In the genomic region with DNA sequence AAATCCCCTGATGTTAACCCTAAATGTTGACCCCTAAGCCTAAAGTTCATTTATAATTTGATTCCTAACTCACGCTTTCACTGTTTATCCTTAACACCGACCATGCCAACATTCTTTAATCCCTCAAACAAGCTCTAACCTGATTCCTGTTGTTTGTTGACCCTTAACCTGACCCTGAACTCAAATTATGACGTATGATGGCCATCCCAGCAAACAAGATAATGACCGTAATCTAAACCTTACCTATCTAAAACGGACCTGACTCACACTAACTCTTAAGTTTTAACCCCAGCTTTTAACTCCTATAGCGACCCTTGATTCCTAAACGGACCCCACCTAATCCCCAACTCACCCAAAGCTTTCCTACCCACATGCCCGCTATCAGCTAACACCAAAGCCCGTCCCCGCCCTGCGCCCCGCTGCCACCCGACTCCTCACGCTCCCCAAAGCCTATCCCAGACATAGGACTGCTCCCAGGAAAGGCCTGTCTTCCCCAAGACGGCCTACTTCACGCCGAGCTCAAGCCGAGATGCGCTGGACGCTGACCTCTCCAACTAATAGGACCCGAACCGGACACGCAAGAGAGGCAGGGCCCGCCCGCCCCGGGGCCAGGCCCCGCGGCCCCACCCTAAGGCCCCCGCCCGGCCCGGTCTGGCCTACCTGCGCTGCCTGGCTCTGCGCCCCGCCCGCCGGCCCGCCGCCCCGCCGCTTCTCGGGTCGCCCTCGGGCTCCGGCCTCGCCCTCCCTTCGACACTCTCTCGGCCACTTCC, we compare ENCODE assay signal across 8 cellular contexts. TPM values are rescaled to one million over a fixed set of nuclear protein-coding genes. Genes with fewer than 3 reads are reported as not detected.
A peak's percentile ranks its signal among the peaks of the same experiment; 100 is the strongest.
DNase-seq lines count a peak whose midpoint lies in the region; ATAC-seq and TF ChIP-seq lines count a peak whose summit lies in the region.

No MANE protein-coding gene starts in this region.

- peaks cover 58% of the 10 kb centered on the region for H3K36me3 Mint-ChIP-seq in activated T-cell treated with anti-CD3 and anti-CD28 coated beads, Interleukin-2, amount 50 U/mL, for 24 hours (ENCODE audit: low read depth)

- no peak for ATAC-seq in HG02759 (IDR thresholded peaks at IDR 0.05; ENCODE audit: unreplicated experiment)

- H3K4me3 ChIP-seq in SJSA1 (peak overlapping the region; percentile 52), esophagus squamous epithelium (peak overlapping the region; percentile 69 to 91 (median 80))

- no peak for TF ChIP-seq CTCF in esophagus squamous epithelium (IDR thresholded peaks at IDR 0.05)

- intact Hi-C loops in esophagus squamous epithelium (cut with DNase I), result loop anchor here (5.0 to 10.0 kb wide), 2 partner anchors 74 to 127 kb away; a partner anchor contains a TSS

- H3K9me3 ChIP-seq in SJSA1 (replicated peaks) (no peaks in the 10 kb centered on the region), esophagus squamous epithelium (no peaks in the 10 kb centered on the region)

- H3K27ac ChIP-seq in SJSA1 (peak overlapping the region; percentile 73), esophagus squamous epithelium (peak overlapping the region; percentile 95 to 100 (median 98))

- H3K4me1 Mint-ChIP-seq in activated T-cell treated with anti-CD3 and anti-CD28 coated beads, Interleukin-2, amount 50 U/mL, for 24 hours (ENCODE audit: low read depth), result peaks cover 24% of the 10 kb centered on the region

- WGBS in esophagus squamous epithelium, 2 donors, result 1% methylated on average over 14 to 16 of the region's 47 CpGs

- DNase-seq in activated T-cell treated with anti-CD3 and anti-CD28 coated beads, Interleukin-2, amount 50 U/mL, for 24 hours, result no peak
- no peak for DNase-seq in activated T-cell treated with anti-CD3 and anti-CD28 coated beads, Interleukin-2, amount 50 U/mL, for 48 hours
- no peak for DNase-seq in SJSA1 (ENCODE audit: low read depth in 1 of 2, low spot score in 2 of 2)
- DNase-seq in esophagus squamous epithelium (lab: John Stamatoyannopoulos, UW), result no peak
- peak; percentile 57 for DNase-seq in retina
- no peak for DNase-seq in NK-92 treated with Interleukin-12 subunit alpha and Interleukin-12 subunit beta, amount 100 ng/mL, for 24 hours (lab: John Stamatoyannopoulos, UW)
- DNase-seq in AG08396 (ENCODE audit: low spot score), result no peak

- H3K27me3 ChIP-seq in SJSA1 (replicated peaks), result no peaks in the 10 kb centered on the region
- no peaks in the 10 kb centered on the region for H3K27me3 ChIP-seq in esophagus squamous epithelium

- no peak for TF ChIP-seq POLR2A in esophagus squamous epithelium (IDR thresholded peaks at IDR 0.05)

- peak overlapping the region; percentile 98 for H3K27ac Mint-ChIP-seq in activated T-cell treated with anti-CD3 and anti-CD28 coated beads, Interleukin-2, amount 50 U/mL, for 24 hours

- H3K4me1 ChIP-seq in SJSA1 (replicated peaks) (peaks cover 52% of the 10 kb centered on the region), esophagus squamous epithelium (peaks cover 20 to 78% (median 39%) of the 10 kb centered on the region in 3 donors)

- H3K9me3 Mint-ChIP-seq in activated T-cell treated with anti-CD3 and anti-CD28 coated beads, Interleukin-2, amount 50 U/mL, for 24 hours, result no peaks in the 10 kb centered on the region

- peaks cover 40% of the 10 kb centered on the region for H3K36me3 ChIP-seq in SJSA1
- H3K36me3 ChIP-seq in esophagus squamous epithelium, result peaks cover 0 to 36% (median 14%) of the 10 kb centered on the region in 3 donors

- H3K27me3 Mint-ChIP-seq in activated T-cell treated with anti-CD3 and anti-CD28 coated beads, Interleukin-2, amount 50 U/mL, for 24 hours, result no peaks in the 10 kb centered on the region

- H3K4me3 Mint-ChIP-seq in activated T-cell treated with anti-CD3 and anti-CD28 coated beads, Interleukin-2, amount 50 U/mL, for 24 hours, result no peak overlapping the region

RNA-seq across cellular contexts. Expression of a gene that starts 0.4 kb away (rescaled TPM):
- 137 and 213 TPM in 2 replicates for total RNA-seq in SJSA1 (2014; rRNA removed; shearing (Covaris generic))
- 100 to 1,000 TPM in 2 of 4 donors, 10 to 100 TPM in 2; 94.7 to 233 (median 112) TPM for total RNA-seq in esophagus squamous epithelium

RNA-seq across cellular contexts. Expression of a gene that starts 0.9 kb away (rescaled TPM):
- 39.2 and 86.7 TPM in 2 replicates for total RNA-seq in SJSA1 (2014; rRNA removed; shearing (Covaris generic))
- 10 to 100 TPM; 10.5 to 24.2 (median 19.2) TPM for total RNA-seq in esophagus squamous epithelium

RNA-seq across cellular contexts. Expression of a gene that starts 17.4 kb away (rescaled TPM):
- total RNA-seq in SJSA1 (2014; rRNA removed; shearing (Covaris generic)), result 15.5 and 16.0 TPM in 2 replicates
- 10 to 100 TPM; 14.1 to 61.8 (median 42.0) TPM for total RNA-seq in esophagus squamous epithelium

RNA-seq across cellular contexts. Expression of a gene that starts 17.5 kb away (rescaled TPM):
- 5.2 and 7.4 TPM in 2 replicates for total RNA-seq in SJSA1 (2014; rRNA removed; shearing (Covaris generic))
- 10 to 100 TPM in 3 of 4 donors, 1 to 10 TPM in 1; 8.0 to 17.5 (median 11.6) TPM for total RNA-seq in esophagus squamous epithelium

RNA-seq across cellular contexts. Expression of a gene that starts 22.5 kb away (rescaled TPM):
- total RNA-seq in SJSA1 (2014; rRNA removed; shearing (Covaris generic)), result not detected in 2 replicates
- total RNA-seq in esophagus squamous epithelium, result not detected
